2 cellular contexts compared by ENCODE assay signal in genomic region chr17:29212681-29213121, GRCh38.
TF ChIP-seq lines count a peak whose summit lies in the region.

No MANE protein-coding gene starts in this region.

TF ChIP-seq in SK-N-SH treated with all-trans-retinoic acid at 6 μM for 48 hours, 23 proteins besides CTCF, POLR2A, EP300 and RAD21 (continued from another document):
- TF ChIP-seq ESRRG (CRISPR knock-in tag; IDR thresholded peaks at IDR 0.05) (no peak), TCF4 (CRISPR knock-in tag; IDR thresholded peaks at IDR 0.05; ENCODE audit: borderline replicate concordance) (no peak), BACH2 (CRISPR knock-in tag; IDR thresholded peaks at IDR 0.05; ENCODE audit: borderline replicate concordance) (no peak), TOX (CRISPR knock-in tag; IDR thresholded peaks at IDR 0.05; ENCODE audit: borderline replicate concordance) (no peak), ZNF70 (CRISPR knock-in tag; IDR thresholded peaks at IDR 0.05) (no peak)
- TF ChIP-seq, protein P1, sequence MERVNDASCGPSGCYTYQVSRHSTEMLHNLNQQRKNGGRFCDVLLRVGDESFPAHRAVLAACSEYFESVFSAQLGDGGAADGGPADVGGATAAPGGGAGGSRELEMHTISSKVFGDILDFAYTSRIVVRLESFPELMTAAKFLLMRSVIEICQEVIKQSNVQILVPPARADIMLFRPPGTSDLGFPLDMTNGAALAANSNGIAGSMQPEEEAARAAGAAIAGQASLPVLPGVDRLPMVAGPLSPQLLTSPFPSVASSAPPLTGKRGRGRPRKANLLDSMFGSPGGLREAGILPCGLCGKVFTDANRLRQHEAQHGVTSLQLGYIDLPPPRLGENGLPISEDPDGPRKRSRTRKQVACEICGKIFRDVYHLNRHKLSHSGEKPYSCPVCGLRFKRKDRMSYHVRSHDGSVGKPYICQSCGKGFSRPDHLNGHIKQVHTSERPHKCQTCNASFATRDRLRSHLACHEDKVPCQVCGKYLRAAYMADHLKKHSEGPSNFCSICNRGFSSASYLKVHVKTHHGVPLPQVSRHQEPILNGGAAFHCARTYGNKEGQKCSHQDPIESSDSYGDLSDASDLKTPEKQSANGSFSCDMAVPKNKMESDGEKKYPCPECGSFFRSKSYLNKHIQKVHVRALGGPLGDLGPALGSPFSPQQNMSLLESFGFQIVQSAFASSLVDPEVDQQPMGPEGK (CRISPR knock-in tag; IDR thresholded peaks at IDR 0.05; ENCODE audit: borderline replicate concordance) = no peak

TF ChIP-seq in SK-N-SH, 30 proteins besides CTCF, POLR2A, EP300 and RAD21 (continued from another document):
- TF ChIP-seq ZBTB33 (IDR thresholded peaks at IDR 0.05; ENCODE audit: borderline replicate concordance, low read depth) = no peak
- no peak for TF ChIP-seq ELF1 (IDR thresholded peaks at IDR 0.05)
- no peak for TF ChIP-seq RFX5 (IDR thresholded peaks at IDR 0.05; ENCODE audit: low read length)
- no peak for TF ChIP-seq MXI1 (IDR thresholded peaks at IDR 0.05; ENCODE audit: low read depth, low read length)
TF ChIP-seq in SK-N-SH: peak in this region for 0.
